ENCODE assay signal across 1 cellular context in the genomic region with DNA sequence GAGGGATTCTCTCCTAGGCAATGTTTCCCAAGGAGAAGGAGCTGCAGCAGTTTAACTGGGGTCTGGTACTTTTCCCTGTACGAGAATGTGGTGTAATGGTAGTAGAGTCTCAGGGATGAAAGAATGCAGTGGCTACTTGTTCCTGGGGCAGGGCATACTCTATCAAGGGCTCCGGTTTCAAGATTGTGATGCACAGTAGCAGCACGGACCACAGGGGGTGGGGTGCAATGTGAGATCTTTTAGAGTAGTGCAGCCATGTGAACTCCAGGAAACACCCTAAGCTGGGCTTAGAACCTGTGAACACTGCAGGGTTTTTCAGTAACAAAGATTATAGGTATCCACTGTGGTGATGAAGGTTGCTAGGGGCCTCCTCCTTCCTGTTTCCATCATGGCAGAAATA.
TF ChIP-seq lines count a peak whose summit lies in the region.

No MANE protein-coding gene starts in this region.

TF ChIP-seq in WTC11, 78 proteins besides CTCF, POLR2A, EP300 and RAD21 (continued from another document):
- TF ChIP-seq, protein P1, sequence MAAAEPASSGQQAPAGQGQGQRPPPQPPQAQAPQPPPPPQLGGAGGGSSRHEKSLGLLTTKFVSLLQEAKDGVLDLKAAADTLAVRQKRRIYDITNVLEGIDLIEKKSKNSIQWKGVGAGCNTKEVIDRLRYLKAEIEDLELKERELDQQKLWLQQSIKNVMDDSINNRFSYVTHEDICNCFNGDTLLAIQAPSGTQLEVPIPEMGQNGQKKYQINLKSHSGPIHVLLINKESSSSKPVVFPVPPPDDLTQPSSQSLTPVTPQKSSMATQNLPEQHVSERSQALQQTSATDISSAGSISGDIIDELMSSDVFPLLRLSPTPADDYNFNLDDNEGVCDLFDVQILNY (CRISPR knock-in tag; IDR thresholded peaks at IDR 0.05), result no peak
- no peak for TF ChIP-seq SMAD3 (CRISPR knock-in tag; IDR thresholded peaks at IDR 0.05; ENCODE audit: borderline replicate concordance)
- TF ChIP-seq, protein P2, sequence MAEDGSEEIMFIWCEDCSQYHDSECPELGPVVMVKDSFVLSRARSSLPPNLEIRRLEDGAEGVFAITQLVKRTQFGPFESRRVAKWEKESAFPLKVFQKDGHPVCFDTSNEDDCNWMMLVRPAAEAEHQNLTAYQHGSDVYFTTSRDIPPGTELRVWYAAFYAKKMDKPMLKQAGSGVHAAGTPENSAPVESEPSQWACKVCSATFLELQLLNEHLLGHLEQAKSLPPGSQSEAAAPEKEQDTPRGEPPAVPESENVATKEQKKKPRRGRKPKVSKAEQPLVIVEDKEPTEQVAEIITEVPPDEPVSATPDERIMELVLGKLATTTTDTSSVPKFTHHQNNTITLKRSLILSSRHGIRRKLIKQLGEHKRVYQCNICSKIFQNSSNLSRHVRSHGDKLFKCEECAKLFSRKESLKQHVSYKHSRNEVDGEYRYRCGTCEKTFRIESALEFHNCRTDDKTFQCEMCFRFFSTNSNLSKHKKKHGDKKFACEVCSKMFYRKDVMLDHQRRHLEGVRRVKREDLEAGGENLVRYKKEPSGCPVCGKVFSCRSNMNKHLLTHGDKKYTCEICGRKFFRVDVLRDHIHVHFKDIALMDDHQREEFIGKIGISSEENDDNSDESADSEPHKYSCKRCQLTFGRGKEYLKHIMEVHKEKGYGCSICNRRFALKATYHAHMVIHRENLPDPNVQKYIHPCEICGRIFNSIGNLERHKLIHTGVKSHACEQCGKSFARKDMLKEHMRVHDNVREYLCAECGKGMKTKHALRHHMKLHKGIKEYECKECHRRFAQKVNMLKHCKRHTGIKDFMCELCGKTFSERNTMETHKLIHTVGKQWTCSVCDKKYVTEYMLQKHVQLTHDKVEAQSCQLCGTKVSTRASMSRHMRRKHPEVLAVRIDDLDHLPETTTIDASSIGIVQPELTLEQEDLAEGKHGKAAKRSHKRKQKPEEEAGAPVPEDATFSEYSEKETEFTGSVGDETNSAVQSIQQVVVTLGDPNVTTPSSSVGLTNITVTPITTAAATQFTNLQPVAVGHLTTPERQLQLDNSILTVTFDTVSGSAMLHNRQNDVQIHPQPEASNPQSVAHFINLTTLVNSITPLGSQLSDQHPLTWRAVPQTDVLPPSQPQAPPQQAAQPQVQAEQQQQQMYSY (CRISPR knock-in tag; IDR thresholded peaks at IDR 0.05), result no peak
